ENCODE assay signal across 9 cellular contexts in the genomic region with DNA sequence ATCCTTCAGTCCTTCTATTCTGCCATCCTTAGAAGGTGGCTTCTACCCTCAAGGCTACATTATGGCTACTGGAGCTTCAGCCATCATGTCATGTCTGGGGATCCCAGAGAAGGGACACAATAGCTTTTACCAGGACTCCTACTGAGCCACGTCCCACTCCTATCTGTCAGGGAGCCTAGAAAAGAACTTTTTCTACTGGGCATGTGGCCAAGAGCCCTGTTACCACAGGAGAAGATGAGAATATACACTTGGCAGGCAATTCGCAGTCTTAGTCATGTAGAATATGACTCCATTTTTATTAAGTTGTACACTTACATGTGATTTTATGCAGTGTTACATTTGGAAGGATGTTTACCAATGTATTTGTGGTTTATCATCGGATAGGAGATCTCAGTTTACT.
DNase-seq lines count a peak whose midpoint lies in the region; ATAC-seq, FAIRE-seq and TF ChIP-seq lines count a peak whose summit lies in the region.
"Had no signal": no experiment of that assay in that cellular context is flagged by ENCODE, and none has a peak within 500 bp of the region (broad histone marks: within the 10 kb centered on the region; RNA-seq: fewer than 3 reads in every experiment).

No MANE protein-coding gene starts in this region.

- intact Hi-C loops in endothelial cell of umbilical vein (cut with micrococcal nuclease), result no loop called here
- intact Hi-C loops in CD8-positive, alpha-beta T cell (cut with DNase I, micrococcal nuclease), result no loop called here

- H4K20me1 ChIP-seq in endothelial cell of umbilical vein (replicated peaks; ENCODE audit: control insufficient read depth, extremely low read depth, insufficient read depth, low read length), result no peaks in the 10 kb centered on the region

- H3K4me3 ChIP-seq in endothelial cell of umbilical vein (replicated peaks in 1 of 3; ENCODE audit: insufficient read depth in 1 of 3, low read depth in 1 of 3, low read length in 3 of 3) (no peak overlapping the region), skeletal muscle satellite cell (ENCODE audit: low read length) (no peak overlapping the region)
- H3K4me3 ChIP-seq in CD8-positive, alpha-beta T cell (ENCODE audit: low read depth, low read length), result no peak overlapping the region
- H3K4me3 ChIP-seq: pancreas had no signal

- peaks cover 15% of the 10 kb centered on the region for H3K27me3 Mint-ChIP-seq in CD8-positive, alpha-beta T cell (ENCODE audit: low read depth)

- H3K27me3 ChIP-seq in endothelial cell of umbilical vein (ENCODE audit: control insufficient read depth in 2 of 2, insufficient read depth in 2 of 2, low read length in 2 of 2), result peaks cover 0 to 3% of the 10 kb centered on the region in 2 experiments
- H3K27me3 ChIP-seq in skeletal muscle satellite cell (ENCODE audit: control insufficient read depth, insufficient read depth, low read length), result no peaks in the 10 kb centered on the region
- no peaks in the 10 kb centered on the region for H3K27me3 ChIP-seq in CD8-positive, alpha-beta T cell (ENCODE audit: insufficient read depth, low read length)
- H3K27me3 ChIP-seq: pancreas had no signal

- H3K27ac Mint-ChIP-seq in CD8-positive, alpha-beta T cell, result no peak overlapping the region

- no peaks in the 10 kb centered on the region for H3K79me2 ChIP-seq in endothelial cell of umbilical vein (ENCODE audit: control insufficient read depth, insufficient read depth, low read length)

- H3K4me2 ChIP-seq in endothelial cell of umbilical vein (ENCODE audit: insufficient read depth, low read length) (no peak overlapping the region), skeletal muscle satellite cell (ENCODE audit: low read length) (peak overlapping the region; percentile 26)

- ATAC-seq in GM18868 (IDR thresholded peaks at IDR 0.05; ENCODE audit: unreplicated experiment) (peak; percentile 73), left lobe of liver (no peak)
- no peak for ATAC-seq in CD8-positive, alpha-beta T cell
- ATAC-seq: pancreas had no signal

- H3K9me3 Mint-ChIP-seq in CD8-positive, alpha-beta T cell, result no peaks in the 10 kb centered on the region

- H3K27ac ChIP-seq in endothelial cell of umbilical vein (ENCODE audit: insufficient read depth, low read depth, low read length), result no peak overlapping the region
- no peak overlapping the region for H3K27ac ChIP-seq in CD8-positive, alpha-beta T cell (ENCODE audit: low read depth, low read length)
- H3K27ac ChIP-seq: pancreas had no signal

- no peak for TF ChIP-seq CTCF in endothelial cell of umbilical vein (IDR thresholded peaks at IDR 0.05; ENCODE audit: extremely low read depth in 1 of 2, insufficient read depth in 1 of 2, low read depth in 1 of 2, low read length in 2 of 2)
- TF ChIP-seq CTCF in CD8-positive, alpha-beta T cell (IDR thresholded peaks at IDR 0.05), result no peak

- CTCF ChIA-PET in endothelial cell of umbilical vein (lab: Charles Lee), result interaction anchor here (0.7 to 2.8 kb wide), 2 partner anchors 9 to 54 kb away, joined by 4 to 25 read pairs; no protein-coding TSS in a partner anchor
- CTCF ChIA-PET in CD8-positive, alpha-beta T cell (lab: Charles Lee), result interaction anchor here (3.8 kb wide), 1 partner anchor 10 kb away, joined by 20 read pairs; no protein-coding TSS in a partner anchor

- H3K4me3 Mint-ChIP-seq in CD8-positive, alpha-beta T cell, result no peak overlapping the region

- no TSS peak for BruUV-seq in endothelial cell of umbilical vein (replicated peaks; lab: Mats Ljungman, UMichigan)

- H3K36me3 ChIP-seq in endothelial cell of umbilical vein (ENCODE audit: control insufficient read depth in 2 of 2, extremely low read depth in 1 of 2, insufficient read depth in 2 of 2, low read length in 2 of 2), result no peaks in the 10 kb centered on the region
- no peaks in the 10 kb centered on the region for H3K36me3 ChIP-seq in skeletal muscle satellite cell (ENCODE audit: insufficient read depth, low read length)
- H3K36me3 ChIP-seq in CD8-positive, alpha-beta T cell (ENCODE audit: insufficient read depth, low read length), result no peaks in the 10 kb centered on the region
- H3K36me3 ChIP-seq: pancreas had no signal

- TF ChIP-seq POLR2A in endothelial cell of umbilical vein (IDR thresholded peaks at IDR 0.05; ENCODE audit: low read depth, low read length), result no peak

- no peak overlapping the region for H2AFZ ChIP-seq in endothelial cell of umbilical vein (ENCODE audit: low read depth, low read length)

- DNase-seq in NCI-H345 (lab: John Stamatoyannopoulos, UW) (peak; percentile 56), endothelial cell of umbilical vein (ENCODE audit: low read depth, low spot score) (peak; percentile 15), left lobe of liver (ENCODE audit: low spot score) (no peak), nucleus accumbens (lab: John Stamatoyannopoulos, UW) (no peak)
- DNase-seq in CD8-positive, alpha-beta T cell, result no peak
- DNase-seq: activated effector memory CD4-positive, alpha-beta T cell treated with anti-CD3 and anti-CD28 coated beads, Interleukin-2, amount 50 U/mL, for 16 hours; pancreas had no signal

- FAIRE-seq in endothelial cell of umbilical vein (lab: Jason Lieb, UNC), result no peak
- FAIRE-seq: pancreas had no signal

- dilution Hi-C loops in endothelial cell of umbilical vein (cut with MboI; ENCODE audit: extremely low pct_ligation_motif_present, low sequenced_read_pairs), result no loop called here

- H3K9ac ChIP-seq in endothelial cell of umbilical vein (replicated peaks; ENCODE audit: extremely low read depth, insufficient read depth, low read length) (no peak overlapping the region), skeletal muscle satellite cell (ENCODE audit: low read depth, low read length) (no peak overlapping the region)

- H3K9me3 ChIP-seq in endothelial cell of umbilical vein (replicated peaks; ENCODE audit: control insufficient read depth, insufficient read depth, low read length) (no peaks in the 10 kb centered on the region), skeletal muscle satellite cell (replicated peaks; ENCODE audit: low read length) (no peaks in the 10 kb centered on the region)
- H3K9me3 ChIP-seq in CD8-positive, alpha-beta T cell (ENCODE audit: low read length), result no peaks in the 10 kb centered on the region
- H3K9me3 ChIP-seq: pancreas had no signal

- no peaks in the 10 kb centered on the region for H3K36me3 Mint-ChIP-seq in CD8-positive, alpha-beta T cell

- H3K4me1 ChIP-seq in endothelial cell of umbilical vein (ENCODE audit: control insufficient read depth, extremely low read depth, insufficient read depth, low read length), result no peaks in the 10 kb centered on the region
- peaks cover 11% of the 10 kb centered on the region for H3K4me1 ChIP-seq in skeletal muscle satellite cell (ENCODE audit: control insufficient read depth, insufficient read depth, low read length)
- no peaks in the 10 kb centered on the region for H3K4me1 ChIP-seq in CD8-positive, alpha-beta T cell (ENCODE audit: insufficient read depth, low read length)
- H3K4me1 ChIP-seq: pancreas had no signal

- POLR2A ChIA-PET in endothelial cell of umbilical vein (lab: Charles Lee), result no interaction called here
- POLR2A ChIA-PET in CD8-positive, alpha-beta T cell (lab: Charles Lee), result no interaction called here

- H3K9me1 ChIP-seq in endothelial cell of umbilical vein (replicated peaks; ENCODE audit: control insufficient read depth, extremely low read depth, insufficient read depth, low read length), result no peaks in the 10 kb centered on the region

- H3K4me1 Mint-ChIP-seq in CD8-positive, alpha-beta T cell (ENCODE audit: low read depth), result no peaks in the 10 kb centered on the region

TF ChIP-seq in endothelial cell of umbilical vein, 7 proteins besides CTCF, POLR2A, EP300 and RAD21:
- TF ChIP-seq FOS (IDR thresholded peaks at IDR 0.05; ENCODE audit: borderline replicate concordance, insufficient read depth, low read length), result no peak
- no peak for TF ChIP-seq JUN (IDR thresholded peaks at IDR 0.05; ENCODE audit: borderline replicate concordance, insufficient read depth, insufficient read length, low read depth)
- TF ChIP-seq, protein P1, sequence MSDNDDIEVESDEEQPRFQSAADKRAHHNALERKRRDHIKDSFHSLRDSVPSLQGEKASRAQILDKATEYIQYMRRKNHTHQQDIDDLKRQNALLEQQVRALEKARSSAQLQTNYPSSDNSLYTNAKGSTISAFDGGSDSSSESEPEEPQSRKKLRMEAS (IDR thresholded peaks at IDR 0.05; ENCODE audit: insufficient read depth, insufficient read length), result no peak
- TF ChIP-seq POLR2AphosphoS5 (IDR thresholded peaks at IDR 0.05; ENCODE audit: insufficient read depth, low read depth, low read length), result no peak

Comparison
In these comparisons a context has a peak if more than half of its experiments do, and no peak if none do; other contexts are left out.
1. DNase-seq: peak in NCI-H345 (single experiment) and endothelial cell of umbilical vein (single experiment); none in left lobe of liver (single experiment), nucleus accumbens (0 of 56) and CD8-positive, alpha-beta T cell (0 of 7).